ENCODE assay signal across 1 cellular context in the genomic region with DNA sequence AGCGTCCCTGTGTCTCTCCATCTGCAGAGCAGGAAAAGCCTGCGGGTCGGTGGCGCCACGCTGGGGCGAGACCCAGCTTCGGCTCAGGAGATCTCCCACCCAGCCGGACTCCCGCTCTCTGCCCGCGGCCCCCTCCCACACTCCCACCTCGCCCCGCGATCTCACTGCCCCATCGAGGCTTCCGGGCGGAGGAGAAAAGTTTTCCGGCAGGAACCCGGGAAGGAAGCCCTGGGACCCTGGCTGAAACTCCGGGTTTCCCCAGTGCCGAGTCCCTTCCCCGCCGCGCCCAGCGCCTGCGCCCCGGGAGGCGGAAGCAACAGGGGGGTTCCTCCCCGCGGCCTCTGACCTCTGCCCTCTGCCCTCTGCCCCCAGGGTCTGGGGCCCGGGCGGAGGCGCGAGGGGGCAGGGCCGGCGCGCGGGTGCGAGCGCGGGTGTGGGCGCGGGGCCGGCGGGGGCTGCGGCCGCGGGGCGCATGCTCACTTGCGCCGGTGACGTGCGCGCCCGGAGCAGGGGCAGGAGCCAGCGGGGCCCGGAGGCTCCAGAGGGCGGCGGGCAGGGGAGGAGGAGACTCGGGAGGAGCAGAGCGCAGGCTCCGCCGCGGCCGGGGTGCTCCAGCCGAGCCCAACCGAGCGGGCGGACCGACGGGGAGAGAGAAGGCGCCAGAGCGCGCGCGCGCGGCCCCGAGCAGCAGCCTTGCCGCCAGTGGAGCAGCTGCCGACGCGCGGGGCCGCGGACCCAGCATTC.
TF ChIP-seq lines count a peak whose summit lies in the region.

A gene (plus strand): TSS at position 541 of the 744 bp plus-strand sequence. CDS start 379 bp downstream, outside the sequence.

TF ChIP-seq in HepG2, 621 proteins besides CTCF, POLR2A, EP300 and RAD21 (continued from another document and continues in another):
- 0 out of 2 replicates have a peak, but pooled peaks have one; percentile 24 for TF ChIP-seq KAT7 (CRISPR knock-in tag; IDR thresholded peaks at IDR 0.05; ENCODE audit: borderline replicate concordance)
- no peak for TF ChIP-seq NFRKB (IDR thresholded peaks at IDR 0.05)
- no peak for TF ChIP-seq RCOR2 (CRISPR knock-in tag; IDR thresholded peaks at IDR 0.05)
- TF ChIP-seq, protein P1, sequence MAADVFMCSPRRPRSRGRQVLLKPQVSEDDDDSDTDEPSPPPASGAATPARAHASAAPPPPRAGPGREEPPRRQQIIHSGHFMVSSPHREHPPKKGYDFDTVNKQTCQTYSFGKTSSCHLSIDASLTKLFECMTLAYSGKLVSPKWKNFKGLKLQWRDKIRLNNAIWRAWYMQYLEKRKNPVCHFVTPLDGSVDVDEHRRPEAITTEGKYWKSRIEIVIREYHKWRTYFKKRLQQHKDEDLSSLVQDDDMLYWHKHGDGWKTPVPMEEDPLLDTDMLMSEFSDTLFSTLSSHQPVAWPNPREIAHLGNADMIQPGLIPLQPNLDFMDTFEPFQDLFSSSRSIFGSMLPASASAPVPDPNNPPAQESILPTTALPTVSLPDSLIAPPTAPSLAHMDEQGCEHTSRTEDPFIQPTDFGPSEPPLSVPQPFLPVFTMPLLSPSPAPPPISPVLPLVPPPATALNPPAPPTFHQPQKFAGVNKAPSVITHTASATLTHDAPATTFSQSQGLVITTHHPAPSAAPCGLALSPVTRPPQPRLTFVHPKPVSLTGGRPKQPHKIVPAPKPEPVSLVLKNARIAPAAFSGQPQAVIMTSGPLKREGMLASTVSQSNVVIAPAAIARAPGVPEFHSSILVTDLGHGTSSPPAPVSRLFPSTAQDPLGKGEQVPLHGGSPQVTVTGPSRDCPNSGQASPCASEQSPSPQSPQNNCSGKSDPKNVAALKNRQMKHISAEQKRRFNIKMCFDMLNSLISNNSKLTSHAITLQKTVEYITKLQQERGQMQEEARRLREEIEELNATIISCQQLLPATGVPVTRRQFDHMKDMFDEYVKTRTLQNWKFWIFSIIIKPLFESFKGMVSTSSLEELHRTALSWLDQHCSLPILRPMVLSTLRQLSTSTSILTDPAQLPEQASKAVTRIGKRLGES (CRISPR knock-in tag; IDR thresholded peaks at IDR 0.05; ENCODE audit: borderline replicate concordance) = 0 out of 2 replicates have a peak, but pooled peaks have one; percentile 30
- TF ChIP-seq CBX2 (IDR thresholded peaks at IDR 0.05; ENCODE audit: low read depth, low read length) = no peak
- TF ChIP-seq CBX2 (CRISPR knock-in tag; IDR thresholded peaks at IDR 0.05; ENCODE audit: low read depth) = no peak
- TF ChIP-seq CBX5 (CRISPR knock-in tag; IDR thresholded peaks at IDR 0.05; ENCODE audit: borderline replicate concordance) = no peak
- no peak for TF ChIP-seq SP140L (CRISPR knock-in tag; IDR thresholded peaks at IDR 0.05; ENCODE audit: borderline replicate concordance)
- TF ChIP-seq SIN3A (IDR thresholded peaks at IDR 0.05; ENCODE audit: borderline replicate concordance, low read depth, low read length) = no peak; the same call in 1 of the 2 replicates
- TF ChIP-seq, protein P2, sequence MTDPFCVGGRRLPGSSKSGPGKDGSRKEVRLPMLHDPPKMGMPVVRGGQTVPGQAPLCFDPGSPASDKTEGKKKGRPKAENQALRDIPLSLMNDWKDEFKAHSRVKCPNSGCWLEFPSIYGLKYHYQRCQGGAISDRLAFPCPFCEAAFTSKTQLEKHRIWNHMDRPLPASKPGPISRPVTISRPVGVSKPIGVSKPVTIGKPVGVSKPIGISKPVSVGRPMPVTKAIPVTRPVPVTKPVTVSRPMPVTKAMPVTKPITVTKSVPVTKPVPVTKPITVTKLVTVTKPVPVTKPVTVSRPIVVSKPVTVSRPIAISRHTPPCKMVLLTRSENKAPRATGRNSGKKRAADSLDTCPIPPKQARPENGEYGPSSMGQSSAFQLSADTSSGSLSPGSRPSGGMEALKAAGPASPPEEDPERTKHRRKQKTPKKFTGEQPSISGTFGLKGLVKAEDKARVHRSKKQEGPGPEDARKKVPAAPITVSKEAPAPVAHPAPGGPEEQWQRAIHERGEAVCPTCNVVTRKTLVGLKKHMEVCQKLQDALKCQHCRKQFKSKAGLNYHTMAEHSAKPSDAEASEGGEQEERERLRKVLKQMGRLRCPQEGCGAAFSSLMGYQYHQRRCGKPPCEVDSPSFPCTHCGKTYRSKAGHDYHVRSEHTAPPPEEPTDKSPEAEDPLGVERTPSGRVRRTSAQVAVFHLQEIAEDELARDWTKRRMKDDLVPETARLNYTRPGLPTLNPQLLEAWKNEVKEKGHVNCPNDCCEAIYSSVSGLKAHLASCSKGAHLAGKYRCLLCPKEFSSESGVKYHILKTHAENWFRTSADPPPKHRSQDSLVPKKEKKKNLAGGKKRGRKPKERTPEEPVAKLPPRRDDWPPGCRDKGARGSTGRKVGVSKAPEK (CRISPR knock-in tag; IDR thresholded peaks at IDR 0.05; ENCODE audit: borderline replicate concordance) = peak; percentile 36; the same call in 1 of the 2 replicates
- no peak for TF ChIP-seq ZNF160 (CRISPR knock-in tag; IDR thresholded peaks at IDR 0.05)
- TF ChIP-seq, protein P3, sequence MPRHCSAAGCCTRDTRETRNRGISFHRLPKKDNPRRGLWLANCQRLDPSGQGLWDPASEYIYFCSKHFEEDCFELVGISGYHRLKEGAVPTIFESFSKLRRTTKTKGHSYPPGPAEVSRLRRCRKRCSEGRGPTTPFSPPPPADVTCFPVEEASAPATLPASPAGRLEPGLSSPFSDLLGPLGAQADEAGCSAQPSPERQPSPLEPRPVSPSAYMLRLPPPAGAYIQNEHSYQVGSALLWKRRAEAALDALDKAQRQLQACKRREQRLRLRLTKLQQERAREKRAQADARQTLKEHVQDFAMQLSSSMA (CRISPR knock-in tag; IDR thresholded peaks at IDR 0.05) = no peak
- TF ChIP-seq, protein P4, sequence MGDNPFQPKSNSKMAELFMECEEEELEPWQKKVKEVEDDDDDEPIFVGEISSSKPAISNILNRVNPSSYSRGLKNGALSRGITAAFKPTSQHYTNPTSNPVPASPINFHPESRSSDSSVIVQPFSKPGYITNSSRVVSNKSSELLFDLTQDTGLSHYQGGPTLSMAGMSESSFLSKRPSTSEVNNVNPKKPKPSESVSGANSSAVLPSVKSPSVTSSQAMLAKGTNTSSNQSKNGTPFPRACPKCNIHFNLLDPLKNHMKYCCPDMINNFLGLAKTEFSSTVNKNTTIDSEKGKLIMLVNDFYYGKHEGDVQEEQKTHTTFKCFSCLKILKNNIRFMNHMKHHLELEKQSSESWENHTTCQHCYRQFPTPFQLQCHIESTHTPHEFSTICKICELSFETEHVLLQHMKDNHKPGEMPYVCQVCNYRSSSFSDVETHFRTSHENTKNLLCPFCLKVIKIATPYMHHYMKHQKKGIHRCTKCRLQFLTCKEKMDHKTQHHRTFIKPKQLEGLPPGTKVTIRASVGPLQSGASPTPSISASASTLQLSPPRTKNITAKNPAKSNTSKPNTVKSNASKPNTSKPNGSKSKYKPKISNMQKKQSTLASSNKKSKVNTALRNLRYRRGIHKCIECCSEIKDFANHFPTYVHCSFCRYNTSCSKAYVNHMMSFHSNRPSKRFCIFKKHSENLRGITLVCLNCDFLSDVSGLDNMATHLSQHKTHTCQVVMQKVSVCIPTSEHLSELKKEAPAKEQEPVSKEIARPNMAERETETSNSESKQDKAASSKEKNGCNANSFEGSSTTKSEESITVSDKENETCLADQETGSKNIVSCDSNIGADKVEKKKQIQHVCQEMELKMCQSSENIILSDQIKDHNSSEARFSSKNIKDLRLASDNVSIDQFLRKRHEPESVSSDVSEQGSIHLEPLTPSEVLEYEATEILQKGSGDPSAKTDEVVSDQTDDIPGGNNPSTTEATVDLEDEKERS (CRISPR knock-in tag; IDR thresholded peaks at IDR 0.05) = peak; percentile 37; the same call in 1 of the 2 replicates
- TF ChIP-seq, protein P5, sequence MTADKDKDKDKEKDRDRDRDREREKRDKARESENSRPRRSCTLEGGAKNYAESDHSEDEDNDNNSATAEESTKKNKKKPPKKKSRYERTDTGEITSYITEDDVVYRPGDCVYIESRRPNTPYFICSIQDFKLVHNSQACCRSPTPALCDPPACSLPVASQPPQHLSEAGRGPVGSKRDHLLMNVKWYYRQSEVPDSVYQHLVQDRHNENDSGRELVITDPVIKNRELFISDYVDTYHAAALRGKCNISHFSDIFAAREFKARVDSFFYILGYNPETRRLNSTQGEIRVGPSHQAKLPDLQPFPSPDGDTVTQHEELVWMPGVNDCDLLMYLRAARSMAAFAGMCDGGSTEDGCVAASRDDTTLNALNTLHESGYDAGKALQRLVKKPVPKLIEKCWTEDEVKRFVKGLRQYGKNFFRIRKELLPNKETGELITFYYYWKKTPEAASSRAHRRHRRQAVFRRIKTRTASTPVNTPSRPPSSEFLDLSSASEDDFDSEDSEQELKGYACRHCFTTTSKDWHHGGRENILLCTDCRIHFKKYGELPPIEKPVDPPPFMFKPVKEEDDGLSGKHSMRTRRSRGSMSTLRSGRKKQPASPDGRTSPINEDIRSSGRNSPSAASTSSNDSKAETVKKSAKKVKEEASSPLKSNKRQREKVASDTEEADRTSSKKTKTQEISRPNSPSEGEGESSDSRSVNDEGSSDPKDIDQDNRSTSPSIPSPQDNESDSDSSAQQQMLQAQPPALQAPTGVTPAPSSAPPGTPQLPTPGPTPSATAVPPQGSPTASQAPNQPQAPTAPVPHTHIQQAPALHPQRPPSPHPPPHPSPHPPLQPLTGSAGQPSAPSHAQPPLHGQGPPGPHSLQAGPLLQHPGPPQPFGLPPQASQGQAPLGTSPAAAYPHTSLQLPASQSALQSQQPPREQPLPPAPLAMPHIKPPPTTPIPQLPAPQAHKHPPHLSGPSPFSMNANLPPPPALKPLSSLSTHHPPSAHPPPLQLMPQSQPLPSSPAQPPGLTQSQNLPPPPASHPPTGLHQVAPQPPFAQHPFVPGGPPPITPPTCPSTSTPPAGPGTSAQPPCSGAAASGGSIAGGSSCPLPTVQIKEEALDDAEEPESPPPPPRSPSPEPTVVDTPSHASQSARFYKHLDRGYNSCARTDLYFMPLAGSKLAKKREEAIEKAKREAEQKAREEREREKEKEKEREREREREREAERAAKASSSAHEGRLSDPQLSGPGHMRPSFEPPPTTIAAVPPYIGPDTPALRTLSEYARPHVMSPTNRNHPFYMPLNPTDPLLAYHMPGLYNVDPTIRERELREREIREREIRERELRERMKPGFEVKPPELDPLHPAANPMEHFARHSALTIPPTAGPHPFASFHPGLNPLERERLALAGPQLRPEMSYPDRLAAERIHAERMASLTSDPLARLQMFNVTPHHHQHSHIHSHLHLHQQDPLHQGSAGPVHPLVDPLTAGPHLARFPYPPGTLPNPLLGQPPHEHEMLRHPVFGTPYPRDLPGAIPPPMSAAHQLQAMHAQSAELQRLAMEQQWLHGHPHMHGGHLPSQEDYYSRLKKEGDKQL (CRISPR knock-in tag; IDR thresholded peaks at IDR 0.05; ENCODE audit: low read depth) = no peak
- TF ChIP-seq, protein P6, sequence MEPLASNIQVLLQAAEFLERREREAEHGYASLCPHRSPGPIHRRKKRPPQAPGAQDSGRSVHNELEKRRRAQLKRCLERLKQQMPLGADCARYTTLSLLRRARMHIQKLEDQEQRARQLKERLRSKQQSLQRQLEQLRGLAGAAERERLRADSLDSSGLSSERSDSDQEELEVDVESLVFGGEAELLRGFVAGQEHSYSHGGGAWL (CRISPR knock-in tag; IDR thresholded peaks at IDR 0.05) = no peak; the same call in 1 of the 2 replicates
- TF ChIP-seq, protein P7, sequence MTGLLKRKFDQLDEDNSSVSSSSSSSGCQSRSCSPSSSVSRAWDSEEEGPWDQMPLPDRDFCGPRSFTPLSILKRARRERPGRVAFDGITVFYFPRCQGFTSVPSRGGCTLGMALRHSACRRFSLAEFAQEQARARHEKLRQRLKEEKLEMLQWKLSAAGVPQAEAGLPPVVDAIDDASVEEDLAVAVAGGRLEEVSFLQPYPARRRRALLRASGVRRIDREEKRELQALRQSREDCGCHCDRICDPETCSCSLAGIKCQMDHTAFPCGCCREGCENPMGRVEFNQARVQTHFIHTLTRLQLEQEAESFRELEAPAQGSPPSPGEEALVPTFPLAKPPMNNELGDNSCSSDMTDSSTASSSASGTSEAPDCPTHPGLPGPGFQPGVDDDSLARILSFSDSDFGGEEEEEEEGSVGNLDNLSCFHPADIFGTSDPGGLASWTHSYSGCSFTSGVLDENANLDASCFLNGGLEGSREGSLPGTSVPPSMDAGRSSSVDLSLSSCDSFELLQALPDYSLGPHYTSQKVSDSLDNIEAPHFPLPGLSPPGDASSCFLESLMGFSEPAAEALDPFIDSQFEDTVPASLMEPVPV (CRISPR knock-in tag; IDR thresholded peaks at IDR 0.05) = 0 out of 2 replicates have a peak, but pooled peaks have one; percentile 43
- no peak for TF ChIP-seq ATF1 (CRISPR knock-in tag; IDR thresholded peaks at IDR 0.05)
- no peak for TF ChIP-seq PLRG1 (conservative IDR thresholded peaks at IDR 0.05)
- TF ChIP-seq, protein P8, sequence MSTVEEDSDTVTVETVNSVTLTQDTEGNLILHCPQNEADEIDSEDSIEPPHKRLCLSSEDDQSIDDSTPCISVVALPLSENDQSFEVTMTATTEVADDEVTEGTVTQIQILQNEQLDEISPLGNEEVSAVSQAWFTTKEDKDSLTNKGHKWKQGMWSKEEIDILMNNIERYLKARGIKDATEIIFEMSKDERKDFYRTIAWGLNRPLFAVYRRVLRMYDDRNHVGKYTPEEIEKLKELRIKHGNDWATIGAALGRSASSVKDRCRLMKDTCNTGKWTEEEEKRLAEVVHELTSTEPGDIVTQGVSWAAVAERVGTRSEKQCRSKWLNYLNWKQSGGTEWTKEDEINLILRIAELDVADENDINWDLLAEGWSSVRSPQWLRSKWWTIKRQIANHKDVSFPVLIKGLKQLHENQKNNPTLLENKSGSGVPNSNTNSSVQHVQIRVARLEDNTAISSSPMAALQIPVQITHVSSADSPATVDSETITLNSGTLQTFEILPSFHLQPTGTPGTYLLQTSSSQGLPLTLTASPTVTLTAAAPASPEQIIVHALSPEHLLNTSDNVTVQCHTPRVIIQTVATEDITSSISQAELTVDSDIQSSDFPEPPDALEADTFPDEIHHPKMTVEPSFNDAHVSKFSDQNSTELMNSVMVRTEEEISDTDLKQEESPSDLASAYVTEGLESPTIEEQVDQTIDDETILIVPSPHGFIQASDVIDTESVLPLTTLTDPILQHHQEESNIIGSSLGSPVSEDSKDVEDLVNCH (CRISPR knock-in tag; IDR thresholded peaks at IDR 0.05) = no peak
- TF ChIP-seq ASH2L (IDR thresholded peaks at IDR 0.05; ENCODE audit: insufficient read length, low read depth, low read length) = peak; percentile 81
- no peak for TF ChIP-seq NCOA5 (CRISPR knock-in tag; IDR thresholded peaks at IDR 0.05)
- no peak for TF ChIP-seq MLLT10 (CRISPR knock-in tag; IDR thresholded peaks at IDR 0.05)
